ENCODE assay signal across 25 cellular contexts in genomic region chr6:82953871-82954270, GRCh38.
DNase-seq lines count a peak whose midpoint lies in the region; ATAC-seq and TF ChIP-seq lines count a peak whose summit lies in the region.
"Had no signal": no experiment of that assay in that cellular context is flagged by ENCODE, and none has a peak within 500 bp of the region (broad histone marks: within the 10 kb centered on the region; RNA-seq: fewer than 3 reads in every experiment).

No MANE protein-coding gene starts in this region.

- no peaks in the 10 kb centered on the region for H4K20me1 ChIP-seq in GM23248 (ENCODE audit: insufficient read depth)
- no peaks in the 10 kb centered on the region for H4K20me1 ChIP-seq in smooth muscle cell (ENCODE audit: low read depth)
- no peaks in the 10 kb centered on the region for H4K20me1 ChIP-seq in MM.1S (ENCODE audit: insufficient read depth, low read length)

- H3K4me1 ChIP-seq in GM23248 (ENCODE audit: insufficient read depth) (peaks cover 54% of the 10 kb centered on the region), smooth muscle cell (ENCODE audit: low read depth) (peaks cover 24% of the 10 kb centered on the region), MM.1S (ENCODE audit: low read length) (no peaks in the 10 kb centered on the region)
- H3K4me1 ChIP-seq: body of pancreas, thyroid gland, vagina had no signal

- H3K36me3 ChIP-seq in GM23248 (ENCODE audit: low read depth) (no peaks in the 10 kb centered on the region), smooth muscle cell (ENCODE audit: low read depth) (no peaks in the 10 kb centered on the region), MM.1S (replicated peaks; ENCODE audit: insufficient read depth, low read length) (no peaks in the 10 kb centered on the region)
- H3K36me3 ChIP-seq: thyroid gland, vagina had no signal

- WGBS in GM23248 (ENCODE audit: low coverage in 1 of 2, low lambda C conversion rate in 2 of 2, missing lambda C conversion rate in 2 of 2), 2 experiments, result 54% methylated on average over 4 of the region's 4 CpGs
- WGBS in smooth muscle cell (ENCODE audit: low lambda C conversion rate), result 44% methylated on average over 4 of the region's 4 CpGs

- H3K9me3 ChIP-seq in GM23248 (ENCODE audit: low read depth) (no peaks in the 10 kb centered on the region), smooth muscle cell (replicated peaks; ENCODE audit: low read depth) (no peaks in the 10 kb centered on the region), MM.1S (replicated peaks; ENCODE audit: insufficient read depth, low read length) (no peaks in the 10 kb centered on the region)
- H3K9me3 ChIP-seq: body of pancreas, thyroid gland, vagina had no signal

- H3K4me3 ChIP-seq in GM23248 (no peak overlapping the region), fibroblast of the aortic adventitia (ENCODE audit: low read depth, low read length) (no peak overlapping the region), smooth muscle cell (no peak overlapping the region), MM.1S (ENCODE audit: low read length) (no peak overlapping the region)
- H3K4me3 ChIP-seq: body of pancreas, GM23338, SK-N-MC, thyroid gland, vagina had no signal

- H3K27me3 ChIP-seq in GM23248 (replicated peaks; ENCODE audit: insufficient read depth) (no peaks in the 10 kb centered on the region), smooth muscle cell (ENCODE audit: low read depth) (no peaks in the 10 kb centered on the region), MM.1S (replicated peaks; ENCODE audit: insufficient read depth, low read length) (no peaks in the 10 kb centered on the region)
- H3K27me3 ChIP-seq: body of pancreas, thyroid gland, vagina had no signal

- H3K9me2 ChIP-seq in GM23248 (ENCODE audit: insufficient read depth) (no peaks in the 10 kb centered on the region), MM.1S (replicated peaks; ENCODE audit: insufficient read depth, low read length) (no peaks in the 10 kb centered on the region)

- TF ChIP-seq CTCF in fibroblast of the aortic adventitia (IDR thresholded peaks at IDR 0.05; ENCODE audit: insufficient read depth, low read length) (no peak), smooth muscle cell (IDR thresholded peaks at IDR 0.05; ENCODE audit: borderline replicate concordance, insufficient read depth, poor library complexity, severe bottlenecking) (no peak), MM.1S (IDR thresholded peaks at IDR 0.05; ENCODE audit: low read length) (no peak)

- H3K79me2 ChIP-seq in GM23248 (ENCODE audit: insufficient read depth) (no peaks in the 10 kb centered on the region), smooth muscle cell (ENCODE audit: low read depth) (no peaks in the 10 kb centered on the region), MM.1S (ENCODE audit: low read length) (no peaks in the 10 kb centered on the region)

- DNase-seq in GM23248 (peak; percentile 20), amniotic epithelial cell (ENCODE audit: low read depth) (peak; percentile 52), fibroblast of the aortic adventitia (ENCODE audit: low read depth) (peak; percentile 78), smooth muscle cell (lab: John Stamatoyannopoulos, UW; ENCODE audit: unreplicated experiment) (no peak), MV-4-11 (lab: John Stamatoyannopoulos, UW) (no peak), NOMO-1 treated with DMSO at 0.1 percent for 48 hours (lab: John Stamatoyannopoulos, UW; ENCODE audit: unreplicated experiment) (no peak), MM.1S (no peak)
- DNase-seq: activated gamma-delta T cell; activated naive CD8-positive, alpha-beta T cell treated with anti-CD3 and anti-CD28 coated beads, Interleukin-2, amount 10 ng/mL, durations not matched to agents 7 days and 5 days; activated T-cell treated with anti-CD3 and anti-CD28 coated beads for 4 hours; DMS79; effector CD8-positive, alpha-beta T cell; midbrain; naive thymus-derived CD4-positive, alpha-beta T cell; NCI-H2029 treated with DMSO at 0.1 percent for 48 hours; NCI-H345; NCI-H774; nucleus accumbens; T-helper 17 cell; thyroid gland had no signal

- H3F3A ChIP-seq in GM23248 (ENCODE audit: insufficient read depth), result peaks cover 41% of the 10 kb centered on the region
- H3F3A ChIP-seq in smooth muscle cell (ENCODE audit: low read depth), result peaks cover 11% of the 10 kb centered on the region
- H3F3A ChIP-seq in MM.1S (ENCODE audit: insufficient read depth, low read length), result no peaks in the 10 kb centered on the region

- H3K27ac ChIP-seq in GM23248 (peak overlapping the region; percentile 91), smooth muscle cell (ENCODE audit: low read depth) (peak overlapping the region; percentile 95), MM.1S (ENCODE audit: low read length) (no peak overlapping the region)
- H3K27ac ChIP-seq: body of pancreas, SK-N-MC, thyroid gland, vagina had no signal

- ATAC-seq in esophagus mucosa, result no peak
- ATAC-seq: body of pancreas; GM23338; naive thymus-derived CD4-positive, alpha-beta T cell; T-helper 17 cell had no signal

- peak overlapping the region; percentile 70 for H3K4me2 ChIP-seq in GM23248 (ENCODE audit: unreplicated experiment)
- H3K4me2 ChIP-seq in smooth muscle cell, result no peak overlapping the region
- no peak overlapping the region for H3K4me2 ChIP-seq in MM.1S (ENCODE audit: low read depth, low read length)
- H3K4me2 ChIP-seq: GM23338 had no signal

- H2AFZ ChIP-seq in GM23248, result peak overlapping the region; percentile 17; the same call in 1 of the 2 replicates
- H2AFZ ChIP-seq in smooth muscle cell (ENCODE audit: low read depth), result no peak overlapping the region
- H2AFZ ChIP-seq in MM.1S (ENCODE audit: low read length), result no peak overlapping the region
- H2AFZ ChIP-seq: GM23338 had no signal

- H3K9ac ChIP-seq in GM23248 (peak overlapping the region; percentile 28; the same call in 1 of the 2 replicates), smooth muscle cell (ENCODE audit: low read depth) (peak overlapping the region; percentile 55), MM.1S (ENCODE audit: low read length) (no peak overlapping the region)

- in situ Hi-C loops in GM23248 (cut with MboI), result no loop called here

Comparison
In these comparisons a context has a peak if more than half of its experiments do, and no peak if none do; other contexts are left out.
1. DNase-seq: peak in GM23248 (single experiment), amniotic epithelial cell (single experiment) and fibroblast of the aortic adventitia (single experiment); none in smooth muscle cell (single experiment), MV-4-11 (single experiment), NOMO-1 treated with DMSO at 0.1 percent for 48 hours (single experiment) and MM.1S (single experiment).